1 cellular context compared by ENCODE assay signal in genomic region chr4:147955827-147956565, GRCh38.
TF ChIP-seq lines count a peak whose summit lies in the region.

No MANE protein-coding gene starts in this region.

TF ChIP-seq in HepG2, 621 proteins besides CTCF, POLR2A, EP300 and RAD21 (continued from another document):
- TF ChIP-seq ZBTB43 (CRISPR knock-in tag; conservative IDR thresholded peaks at IDR 0.05) (no peak), ZKSCAN8 (CRISPR knock-in tag; IDR thresholded peaks at IDR 0.05; ENCODE audit: borderline replicate concordance) (no peak), KLF13 (CRISPR knock-in tag; IDR thresholded peaks at IDR 0.05) (no peak), ZNF292 (CRISPR knock-in tag; IDR thresholded peaks at IDR 0.05; ENCODE audit: borderline replicate concordance, low read depth) (no peak), SCMH1 (CRISPR knock-in tag; IDR thresholded peaks at IDR 0.05; ENCODE audit: borderline replicate concordance) (no peak), KAT7 (CRISPR knock-in tag; IDR thresholded peaks at IDR 0.05; ENCODE audit: borderline replicate concordance) (no peak), ZNF34 (CRISPR knock-in tag; IDR thresholded peaks at IDR 0.05; ENCODE audit: borderline replicate concordance) (no peak), BRD4 (CRISPR knock-in tag; IDR thresholded peaks at IDR 0.05) (no peak), ETV6 (CRISPR knock-in tag; conservative IDR thresholded peaks at IDR 0.05) (no peak)
